ENCODE assay signal across 8 cellular contexts in the genomic region with DNA sequence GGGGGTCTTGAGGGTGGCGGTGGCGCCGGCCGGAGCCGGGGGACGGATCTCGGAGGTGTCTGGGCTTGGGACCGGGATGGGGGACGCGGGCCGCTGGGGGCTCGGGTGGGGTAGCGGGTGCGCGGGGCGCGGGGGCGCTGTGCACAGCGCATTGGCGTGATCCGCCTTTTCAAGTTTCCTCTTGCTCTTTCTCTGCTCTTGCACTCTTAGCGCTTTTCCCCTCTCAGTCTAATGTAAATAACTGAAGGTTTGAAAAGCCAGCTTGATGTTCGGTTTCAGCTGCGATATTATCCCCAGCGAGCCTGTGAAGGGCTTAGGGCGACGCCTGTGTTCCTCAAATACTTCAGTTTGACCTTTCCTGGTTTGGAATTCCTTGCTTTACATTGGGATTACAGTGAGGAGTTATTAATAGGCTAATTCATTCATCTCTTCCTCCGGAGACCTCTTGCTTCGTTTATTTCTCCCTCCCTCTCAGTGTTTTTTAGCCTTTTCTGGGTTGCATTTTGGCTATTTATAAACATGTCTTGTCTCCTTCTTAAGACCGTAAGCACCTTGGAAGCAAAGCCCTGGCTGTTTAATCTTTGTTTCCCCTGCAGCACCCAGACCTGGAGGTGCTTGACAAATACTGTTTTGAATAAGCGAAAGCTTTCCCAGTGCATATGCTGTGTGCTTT. TPM values are rescaled to one million over a fixed set of nuclear protein-coding genes. Genes with fewer than 3 reads are reported as not detected.
DNase-seq lines count a peak whose midpoint lies in the region; ATAC-seq and TF ChIP-seq lines count a peak whose summit lies in the region.

No MANE protein-coding gene starts in this region.

- H3K27me3 Mint-ChIP-seq in activated T-helper 17 cell treated with anti-CD3 and anti-CD28 coated beads, Interleukin-2, amount 50 U/mL, for 72 hours, result no peaks in the 10 kb centered on the region

- peak overlapping the region; percentile 79 for H3K27ac ChIP-seq in foreskin keratinocyte

- H3K4me1 ChIP-seq in foreskin keratinocyte, result peaks cover 42% of the 10 kb centered on the region

- peaks cover 23% of the 10 kb centered on the region for H3K4me1 Mint-ChIP-seq in activated T-helper 17 cell treated with anti-CD3 and anti-CD28 coated beads, Interleukin-2, amount 50 U/mL, for 72 hours

- peak; percentile 50 for ATAC-seq in HG02642 (IDR thresholded peaks at IDR 0.05; ENCODE audit: poor library complexity, unreplicated experiment)
- ATAC-seq in activated T-helper 17 cell treated with anti-CD3 and anti-CD28 coated beads, Interleukin-2, amount 50 U/mL, for 72 hours (replicated peaks), result peak; percentile 58
- peak; percentile 35 for ATAC-seq in foreskin keratinocyte
- peak; percentile 61 for ATAC-seq in omental fat pad (ENCODE audit: low FRiP score)

- H3K36me3 Mint-ChIP-seq in activated T-helper 17 cell treated with anti-CD3 and anti-CD28 coated beads, Interleukin-2, amount 50 U/mL, for 72 hours (ENCODE audit: low read depth), result peaks cover 10% of the 10 kb centered on the region

- peak; percentile 22 for TF ChIP-seq CTCF in foreskin keratinocyte (conservative IDR thresholded peaks at IDR 0.05)
- no peak for TF ChIP-seq CTCF in omental fat pad (IDR thresholded peaks at IDR 0.05)

- DNase-seq in SIG-M5 treated with dmso at 0.1 percent for 504 hours (lab: John Stamatoyannopoulos, UW; ENCODE audit: unreplicated experiment) (peak; percentile 68), SIG-M5 (lab: John Stamatoyannopoulos, UW) (no peak), NCI-H2227 (lab: John Stamatoyannopoulos, UW; ENCODE audit: unreplicated experiment) (peak; percentile 53), foreskin keratinocyte (no peak), omental fat pad (ENCODE audit: low spot score) (no peak), NCI-H226 (no peak)

- peak overlapping the region; percentile 92 for H3K27ac Mint-ChIP-seq in activated T-helper 17 cell treated with anti-CD3 and anti-CD28 coated beads, Interleukin-2, amount 50 U/mL, for 72 hours

- H3K4me3 Mint-ChIP-seq in activated T-helper 17 cell treated with anti-CD3 and anti-CD28 coated beads, Interleukin-2, amount 50 U/mL, for 72 hours, result peak overlapping the region; percentile 94

- H3K9me3 Mint-ChIP-seq in activated T-helper 17 cell treated with anti-CD3 and anti-CD28 coated beads, Interleukin-2, amount 50 U/mL, for 72 hours, result no peaks in the 10 kb centered on the region

- no peaks in the 10 kb centered on the region for H3K27me3 ChIP-seq in foreskin keratinocyte

RNA-seq across cellular contexts. Expression of gene RAB4A, which starts 0.7 kb away (rescaled TPM):
- 10 to 100 TPM; 35.2 to 36.6 TPM for total RNA-seq in activated T-helper 17 cell treated with anti-CD3 and anti-CD28 coated beads, Interleukin-2, amount 50 U/mL, for 72 hours
- total RNA-seq in foreskin keratinocyte, result 24.4 and 27.1 TPM in 2 replicates
- polyA plus RNA-seq in foreskin keratinocyte, result 34.6 and 40.7 TPM in 2 replicates
- total RNA-seq in omental fat pad, result 10 to 100 TPM; 20.5 to 30.9 (median 30.0) TPM

Comparison
In these comparisons a context has a peak if more than half of its experiments do, and no peak if none do; other contexts are left out.
1. DNase-seq: peak in SIG-M5 treated with dmso at 0.1 percent for 504 hours (single experiment) and NCI-H2227 (single experiment); none in SIG-M5 (single experiment), foreskin keratinocyte (0 of 2), omental fat pad (single experiment) and NCI-H226 (single experiment).
2. Peak in every context shown above with its lines, with median percentiles within 50 percentile points of each other: ATAC-seq.